Comparison of ENCODE assay signal across 8 cellular contexts in genomic region chr1:212606042-212606733, GRCh38. TPM values are rescaled to one million over a fixed set of nuclear protein-coding genes. Genes with fewer than 3 reads are reported as not detected.
A peak's percentile ranks its signal among the peaks of the same experiment; 100 is the strongest.
DNase-seq lines count a peak whose midpoint lies in the region; ATAC-seq, FAIRE-seq and TF ChIP-seq lines count a peak whose summit lies in the region.

No MANE protein-coding gene starts in this region.

- peak overlapping the region in 2 of 3 donors; percentile 53 to 72 for H3K4me3 ChIP-seq in liver (ENCODE audit: low read depth in 1 of 3, low read length in 3 of 3)
- peak overlapping the region in 1 of 3 experiments; percentile 75; a peak in 1 of 6 replicates for H3K4me3 ChIP-seq in HepG2 (replicated peaks in 1 of 3; ENCODE audit: insufficient read depth in 1 of 3, low read depth in 2 of 3, low read length in 3 of 3)
- peak overlapping the region; percentile 87 for H3K4me3 ChIP-seq in GM12878
- peak overlapping the region; percentile 65 for H3K4me3 ChIP-seq in mucosa of stomach (ENCODE audit: low read length)

- BruUV-seq in HepG2 (replicated peaks; lab: Mats Ljungman, UMichigan) (no TSS peak), GM12878 (replicated peaks; lab: Mats Ljungman, UMichigan) (no TSS peak)

- H3K79me2 ChIP-seq in HepG2 (ENCODE audit: insufficient read depth, low read length) (peaks cover 14% of the 10 kb centered on the region), GM12878 (ENCODE audit: control insufficient read depth, insufficient read depth, low read length) (peaks cover 27% of the 10 kb centered on the region)

- FAIRE-seq in HepG2 (lab: Jason Lieb, UNC), result no peak
- no peak for FAIRE-seq in GM12878 (lab: Jason Lieb, UNC)

- TF ChIP-seq CTCF in liver (IDR thresholded peaks at IDR 0.05; ENCODE audit: low read depth, low read length, missing input control) (no peak), HepG2 (CRISPR knock-in tag; IDR thresholded peaks at IDR 0.05) (no peak), GM12878 (IDR thresholded peaks at IDR 0.05 in 2 of 3, conservative IDR thresholded peaks at IDR 0.05 in 1 of 3; ENCODE audit: control insufficient read depth in 2 of 3, extremely low read depth in 1 of 3, insufficient read depth in 1 of 3, low read depth in 3 of 3, low read length in 3 of 3) (no peak)

- H3K4me1 ChIP-seq in liver (ENCODE audit: control insufficient read depth in 4 of 4, insufficient read depth in 4 of 4, low read length in 3 of 4) (peaks cover 0 to 16% (median 6%) of the 10 kb centered on the region in 4 donors), HepG2 (ENCODE audit: insufficient read depth, low read length) (peaks cover 40% of the 10 kb centered on the region), GM12878 (ENCODE audit: control insufficient read depth, insufficient read depth, low read length) (peaks cover 14% of the 10 kb centered on the region), mucosa of stomach (ENCODE audit: control insufficient read depth, insufficient read depth, low read length) (peaks cover 38% of the 10 kb centered on the region)

- RAD21 ChIA-PET in GM12878 (lab: Charles Lee; ENCODE audit: unreplicated experiment), result interaction anchor here (1.1 to 3.0 kb wide), 4 partner anchors 9 to 129 kb away, joined by 4 to 30 read pairs (median 6); no protein-coding TSS in a partner anchor

- CTCF ChIA-PET in HepG2 (lab: Yijun Ruan, JAX; ENCODE audit: low intra/inter-chr PET ratio, low total read pairs), result no interaction called here
- CTCF ChIA-PET in GM12878 (lab: Yijun Ruan, JAX), result interaction anchor here (0.6 to 4.2 kb wide), 4 partner anchors 9 to 473 kb away, joined by 3 to 38 read pairs (median 12); no protein-coding TSS in a partner anchor

- H3K9ac ChIP-seq in liver (ENCODE audit: low read depth in 1 of 2, low read length in 2 of 2) (peak overlapping the region in 1 of 2 donors; percentile 39), HepG2 (ENCODE audit: insufficient read depth, low read depth, low read length) (no peak overlapping the region), GM12878 (ENCODE audit: control insufficient read depth, insufficient read depth, low read length) (no peak overlapping the region), mucosa of stomach (ENCODE audit: low read length) (peak overlapping the region; percentile 98)

- H2AFZ ChIP-seq in HepG2 (ENCODE audit: low read length) (no peak overlapping the region), GM12878 (ENCODE audit: control insufficient read depth, low read depth, low read length) (no peak overlapping the region)

- in situ Hi-C loops in HepG2 (cut with HindIII; ENCODE audit: extremely low pct_ligation_motif_present, low pct_unique_long_range_greater_than_20kb), result no loop called here
- in situ Hi-C loops in GM12878 (cut with MboI), result no loop called here

- TF ChIP-seq POLR2A in HepG2 (IDR thresholded peaks at IDR 0.05; ENCODE audit: insufficient read depth in 1 of 2, low read depth in 2 of 2, low read length in 2 of 2) (no peak), GM12878 (IDR thresholded peaks at IDR 0.05; ENCODE audit: low read depth, low read length) (no peak), GM18505 (IDR thresholded peaks at IDR 0.05; ENCODE audit: borderline replicate concordance, extremely low read depth, insufficient read depth, insufficient read length) (no peak)

- H3K36me3 ChIP-seq in liver (ENCODE audit: control insufficient read depth in 4 of 4, insufficient read depth in 3 of 4, low read depth in 1 of 4, low read length in 3 of 4) (no peaks in the 10 kb centered on the region), HepG2 (replicated peaks in 1 of 2; ENCODE audit: control insufficient read depth in 1 of 2, insufficient read depth in 2 of 2, low read length in 2 of 2) (no peaks in the 10 kb centered on the region), GM12878 (ENCODE audit: control insufficient read depth in 2 of 2, insufficient read depth in 2 of 2, low read length in 1 of 2) (no peaks in the 10 kb centered on the region), mucosa of stomach (ENCODE audit: control insufficient read depth, insufficient read depth, low read length) (no peaks in the 10 kb centered on the region)

- TF ChIP-seq RAD21 in liver (IDR thresholded peaks at IDR 0.05) (no peak), HepG2 (CRISPR knock-in tag; IDR thresholded peaks at IDR 0.05) (no peak), GM12878 (IDR thresholded peaks at IDR 0.05; ENCODE audit: insufficient read depth, low read depth, low read length) (no peak)

- H3K9me3 ChIP-seq in liver (ENCODE audit: control insufficient read depth in 4 of 4, low read length in 3 of 4) (no peaks in the 10 kb centered on the region), HepG2 (ENCODE audit: low read length) (no peaks in the 10 kb centered on the region), GM12878 (replicated peaks; ENCODE audit: control insufficient read depth, insufficient read depth, low read length) (no peaks in the 10 kb centered on the region), mucosa of stomach (ENCODE audit: control insufficient read depth, low read length) (no peaks in the 10 kb centered on the region)

- H4K20me1 ChIP-seq in HepG2 (ENCODE audit: insufficient read depth, low read length), result peaks cover 18% of the 10 kb centered on the region
- H4K20me1 ChIP-seq in GM12878 (ENCODE audit: control insufficient read depth, insufficient read depth), result no peaks in the 10 kb centered on the region

- POLR2A ChIA-PET in HepG2 (lab: Yijun Ruan, JAX), result no interaction called here
- POLR2A ChIA-PET in GM12878 (lab: Charles Lee), result interaction anchor here (0.6 to 3.2 kb wide), 5 partner anchors 8 to 216 kb away, joined by 3 to 48 read pairs (median 4); no protein-coding TSS in a partner anchor

- H3K27ac ChIP-seq in liver (ENCODE audit: low read depth in 1 of 2, low read length in 2 of 2) (peak overlapping the region; percentile 45 to 99), HepG2 (ENCODE audit: extremely low read length, insufficient read depth, low read length) (no peak overlapping the region), GM12878 (ENCODE audit: control insufficient read depth, insufficient read depth) (no peak overlapping the region)

- H3K27me3 ChIP-seq in liver (ENCODE audit: control insufficient read depth in 4 of 4, insufficient read depth in 4 of 4, low read length in 3 of 4) (peaks cover 0 to 3% (median 0%) of the 10 kb centered on the region in 4 donors), HepG2 (ENCODE audit: control insufficient read depth in 1 of 2, insufficient read depth in 2 of 2, low read length in 2 of 2) (peaks cover 11 to 54% of the 10 kb centered on the region in 2 experiments), GM12878 (replicated peaks in 1 of 2; ENCODE audit: control insufficient read depth in 2 of 2, insufficient read depth in 2 of 2, low read length in 1 of 2) (peaks cover 0 to 6% of the 10 kb centered on the region in 2 experiments; a peak in 1 of 4 replicates), mucosa of stomach (ENCODE audit: control insufficient read depth, insufficient read depth, low read length) (peaks cover 18% of the 10 kb centered on the region)

- TF ChIP-seq EP300 in HepG2 (IDR thresholded peaks at IDR 0.05; ENCODE audit: low read depth in 2 of 2, low read length in 2 of 2), result no peak
- no peak for TF ChIP-seq EP300 in HepG2 (CRISPR knock-in tag; IDR thresholded peaks at IDR 0.05; ENCODE audit: borderline replicate concordance)
- no peak for TF ChIP-seq EP300 in GM12878 (IDR thresholded peaks at IDR 0.05; ENCODE audit: borderline replicate concordance in 1 of 2, control insufficient read depth in 1 of 2, low read depth in 2 of 2, low read length in 2 of 2)

- WGBS in liver, result 10% methylated on average over 9 of the region's 9 CpGs
- WGBS in HepG2 (ENCODE audit: low lambda C conversion rate), result 3% methylated on average over 9 of the region's 9 CpGs
- WGBS in GM12878 (ENCODE audit: insufficient coverage, insufficient replicate concordance, low lambda C conversion rate, missing lambda C conversion rate), result 54% methylated on average over 9 of the region's 9 CpGs

- intact Hi-C loops in HepG2 (cut with micrococcal nuclease; ENCODE audit: unreplicated experiment) (no loop called here), GM12878 (cut with micrococcal nuclease; ENCODE audit: unreplicated experiment) (loop anchor here (2.0 to 10.0 kb wide), 2 partner anchors 95 to 259 kb away; no protein-coding TSS in a partner anchor)

- SMC1A ChIA-PET in GM12878 (lab: Charles Lee; ENCODE audit: uncharacterized antibody, unreplicated experiment), result interaction anchor here (0.8 to 4.0 kb wide), 4 partner anchors 9 to 128 kb away, joined by 4 to 29 read pairs (median 9); no protein-coding TSS in a partner anchor

- ATAC-seq in HepG2 (no peak), GM12878 (no peak), GM18909 (IDR thresholded peaks at IDR 0.05; ENCODE audit: poor library complexity, unreplicated experiment) (no peak), GM18505 (IDR thresholded peaks at IDR 0.05; ENCODE audit: unreplicated experiment) (no peak)

- no peak overlapping the region for H3K4me2 ChIP-seq in HepG2 (ENCODE audit: low read depth, low read length)
- H3K4me2 ChIP-seq in GM12878 (ENCODE audit: control insufficient read depth, insufficient read depth), result peak overlapping the region; percentile 99

- no peak for DNase-seq in HepG2 (ENCODE audit: low spot score)
- no peak for DNase-seq in GM12878 (ENCODE audit: low read depth, low spot score)
- DNase-seq in DMS153 (lab: John Stamatoyannopoulos, UW), result no peak
- no peak for DNase-seq in NCI-H526 (lab: John Stamatoyannopoulos, UW)

RNA-seq across cellular contexts. Expression of gene ATF3, which starts 2.4 kb away (rescaled TPM):
- 1 to 10 TPM; 1.1 to 5.4 TPM for total RNA-seq in liver
- 1 to 10 TPM; 5.6 to 8.8 TPM for polyA plus RNA-seq in liver
- 3.6 and 5.0 TPM in 2 replicates for total RNA-seq in HepG2 (2016; rRNA removed; fragmentation: Illumina TruSeq; extraction: Trizol)
- total RNA-seq in HepG2 (2016; cell fraction: cytosol; rRNA removed; fragmentation: Illumina TruSeq; extraction: Trizol; ENCODE audit: low read depth), result 1.9 and 2.6 TPM in 2 replicates
- 3.0 and 5.9 TPM in 2 replicates for total RNA-seq in HepG2 (2016; cell fraction: insoluble cytoplasmic fraction; rRNA removed; fragmentation: Illumina TruSeq; extraction: Trizol)
- total RNA-seq in HepG2 (2016; cell fraction: membrane; rRNA removed; fragmentation: Illumina TruSeq; extraction: Trizol), result 3.1 and 3.3 TPM in 2 replicates
- total RNA-seq in HepG2 (2016; cell fraction: nucleus; rRNA removed; fragmentation: Illumina TruSeq; extraction: Trizol), result 8.8 and 10.0 TPM in 2 replicates
- polyA plus RNA-seq in HepG2 (2011; rRNA removed), result 13.0 and 16.4 TPM in 2 replicates
- 8.2 and 12.1 TPM in 2 replicates for polyA plus RNA-seq in HepG2 (2011; cell fraction: cytosol; rRNA removed)
- 25.9 and 26.8 TPM in 2 replicates for polyA plus RNA-seq in HepG2 (2011; cell fraction: nucleus; rRNA removed)
- 11.7 and 51.2 TPM in 2 replicates for polyA plus RNA-seq in HepG2 (2012)
- polyA plus RNA-seq in HepG2 (2016; cell fraction: cytosol; fragmentation: Illumina TruSeq; extraction: Trizol; ENCODE audit: low read depth), result 1.0 and 1.1 TPM in 2 replicates
- 4.8 and 6.8 TPM in 2 replicates for polyA plus RNA-seq in HepG2 (2016; cell fraction: insoluble cytoplasmic fraction; fragmentation: Illumina TruSeq; extraction: Trizol; ENCODE audit: low read depth)
- 1.8 and 2.5 TPM in 2 replicates for polyA plus RNA-seq in HepG2 (2016; cell fraction: membrane; fragmentation: Illumina TruSeq; extraction: Trizol; ENCODE audit: low read depth)
- polyA plus RNA-seq in HepG2 (2016; cell fraction: nucleus; fragmentation: Illumina TruSeq; extraction: Trizol; ENCODE audit: insufficient read depth, low read depth), result 13.0 and 17.6 TPM in 2 replicates
- 17.2 and 17.6 TPM in 2 replicates for polyA minus RNA-seq in HepG2 (2011; rRNA and poly(A)+ RNA removed; ENCODE audit: low replicate concordance)
- 5.8 and 9.3 TPM in 2 replicates for polyA minus RNA-seq in HepG2 (2011; cell fraction: cytosol; rRNA and poly(A)+ RNA removed)
- polyA minus RNA-seq in HepG2 (2011; cell fraction: nucleus; rRNA and poly(A)+ RNA removed), result 30.1 and 52.5 TPM in 2 replicates
- total RNA-seq in GM12878 (2013; cell fraction: nucleolus; rRNA removed), result 11.6 and 13.9 TPM in 2 replicates
- total RNA-seq in GM12878 (2014; rRNA removed), result 7.3 and 8.1 TPM in 2 replicates
- total RNA-seq in GM12878 (2014; rRNA removed; fragmentation: Illumina TruSeq; extraction: Trizol), result 9.4 and 11.5 TPM in 2 replicates
- 9.5 and 11.2 TPM in 2 replicates for total RNA-seq in GM12878 (2021)
- polyA plus RNA-seq in GM12878 (2011; ENCODE audit: low read depth), result 24.4 TPM
- 13.9 and 15.9 TPM in 2 replicates for polyA plus RNA-seq in GM12878 (2011; rRNA removed)
- polyA plus RNA-seq in GM12878 (2011; cell fraction: cytosol; rRNA removed), result 8.8 and 10.4 TPM in 2 replicates
- polyA plus RNA-seq in GM12878 (2011; cell fraction: nucleus; rRNA removed), result 15.9 and 21.2 TPM in 2 replicates
- polyA plus RNA-seq in GM12878 (2012), result 24.2 and 26.5 TPM in 2 replicates
- polyA plus RNA-seq in GM12878 (2014; fragmentation: Illumina TruSeq; extraction: Trizol), result 9.5 and 11.5 TPM in 2 replicates
- 1 to 10 TPM; 3.0 to 3.4 TPM for polyA plus RNA-seq in GM12878 (2014; fragmentation: Nextera tagmentation; extraction: Ambion mirVana)
- polyA plus RNA-seq in GM12878 (2014; rRNA removed), result 8.5 and 11.4 TPM in 2 replicates
- polyA plus RNA-seq in GM12878 (2016; fragmentation: Nextera tagmentation; extraction: Ambion mirVana), result 1 to 10 TPM; 5.6 to 6.7 TPM
- polyA minus RNA-seq in GM12878 (2011; rRNA and poly(A)+ RNA removed), result 12.6 and 17.7 TPM in 2 replicates
- 4.6 and 6.1 TPM in 2 replicates for polyA minus RNA-seq in GM12878 (2011; cell fraction: cytosol; rRNA and poly(A)+ RNA removed)
- 19.9 and 25.7 TPM in 2 replicates for polyA minus RNA-seq in GM12878 (2011; cell fraction: nucleus; rRNA and poly(A)+ RNA removed)

Comparison
In these comparisons a context has a peak if more than half of its experiments do, and no peak if none do; other contexts are left out.
1. H3K27ac ChIP-seq: peak in liver (2 of 2); none in HepG2 (single experiment) and GM12878 (single experiment).